In genomic region chr1:37125295-37125694, GRCh38 we compare ENCODE assay signal across 8 cellular contexts.
"Had no signal": no experiment of that assay in that cellular context is flagged by ENCODE, and none has a peak within 500 bp of the region (broad histone marks: within the 10 kb centered on the region; RNA-seq: fewer than 3 reads in every experiment).

No MANE protein-coding gene starts in this region.

- H3K4me3 ChIP-seq: GM12878 had no signal

- ATAC-seq: GM12878 had no signal

- DNase-seq: GDM1, GF-D8 had no signal

- FAIRE-seq: G401.6, GM12878, GM12891, GM12892, GM18507, GM19239 had no signal
